In the genomic region with DNA sequence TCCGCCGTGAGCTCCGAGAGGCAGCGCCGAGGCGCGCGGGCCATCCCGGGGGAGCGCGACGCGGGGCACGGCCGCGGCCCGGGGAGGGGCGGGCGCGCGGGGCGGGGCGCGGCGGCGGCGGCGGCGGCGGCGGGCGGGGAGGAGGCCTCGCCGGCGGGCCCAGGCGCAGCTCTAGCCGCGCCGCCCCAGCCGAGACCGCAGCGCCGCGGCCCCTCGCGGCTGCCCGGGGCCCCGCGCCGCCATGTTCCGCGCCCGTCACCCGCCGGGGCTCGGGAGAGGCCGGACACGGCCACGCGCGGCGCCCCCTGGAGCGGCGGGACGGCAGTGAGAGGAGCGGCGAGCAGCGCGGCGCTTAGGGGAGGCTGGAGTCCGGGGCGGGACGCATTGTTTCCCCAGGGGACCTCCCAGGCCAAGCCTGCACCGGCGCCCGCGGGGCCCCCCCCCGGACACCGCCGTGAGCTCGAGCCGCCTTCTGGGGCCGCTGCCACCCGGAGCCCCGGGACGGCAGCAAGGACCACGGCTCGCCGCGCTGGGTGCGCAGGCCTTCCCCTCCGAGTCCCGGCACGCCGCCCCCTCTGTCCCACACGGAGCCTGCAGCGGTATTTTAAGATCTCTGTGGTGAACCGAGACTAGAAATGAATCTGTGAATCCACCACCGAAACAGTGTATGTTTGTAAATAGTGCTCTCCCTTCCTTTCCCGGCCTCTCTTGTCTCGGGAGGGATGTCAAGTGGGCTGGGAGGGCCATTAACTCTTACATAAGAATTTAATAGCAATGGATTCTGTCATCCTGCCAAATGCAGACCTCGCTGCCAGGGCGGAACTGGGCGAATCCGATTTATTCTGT, we compare ENCODE assay signal across 8 cellular contexts. TPM values are rescaled to one million over a fixed set of nuclear protein-coding genes. Genes with fewer than 3 reads are reported as not detected.
A peak's percentile ranks its signal among the peaks of the same experiment; 100 is the strongest.
DNase-seq lines count a peak whose midpoint lies in the region; ATAC-seq, FAIRE-seq and TF ChIP-seq lines count a peak whose summit lies in the region.

A gene (minus strand): TSS at position 60 of the 846 bp plus-strand sequence. CDS start 172 bp downstream, outside the sequence.

- H3K79me1 ChIP-seq in mesenchymal stem cell (replicated peaks; ENCODE audit: low read length, poor library complexity, severe bottlenecking), result peaks cover 6% of the 10 kb centered on the region

- TF ChIP-seq POLR2A in endothelial cell of umbilical vein (IDR thresholded peaks at IDR 0.05; ENCODE audit: low read depth, low read length), result peak; percentile 53

- peaks cover 40% of the 10 kb centered on the region for H3K79me2 ChIP-seq in endothelial cell of umbilical vein (ENCODE audit: control insufficient read depth, insufficient read depth, low read length)

- no peaks in the 10 kb centered on the region for H3K9me3 ChIP-seq in endothelial cell of umbilical vein (replicated peaks; ENCODE audit: control insufficient read depth, insufficient read depth, low read length)
- H3K9me3 ChIP-seq in mesenchymal stem cell (ENCODE audit: control insufficient read depth, low read length), result no peaks in the 10 kb centered on the region

- dilution Hi-C loops in endothelial cell of umbilical vein (cut with MboI; ENCODE audit: extremely low pct_ligation_motif_present, low sequenced_read_pairs), result no loop called here

- no peak within 1 kb of the TSS for H2AK5ac ChIP-seq in mesenchymal stem cell (ENCODE audit: low read length, severe bottlenecking)

- H3K27ac ChIP-seq in endothelial cell of umbilical vein (ENCODE audit: insufficient read depth, low read depth, low read length) (peak within 1 kb of the TSS; percentile 68), mesenchymal stem cell (ENCODE audit: low read length, poor library complexity, severe bottlenecking) (peak within 1 kb of the TSS; percentile 79)

- H2BK15ac ChIP-seq in mesenchymal stem cell (ENCODE audit: low read depth, poor library complexity, severe bottlenecking), result peak within 1 kb of the TSS; percentile 98

- BruUV-seq in endothelial cell of umbilical vein (replicated peaks; lab: Mats Ljungman, UMichigan), result TSS peak; percentile 51

- no peaks in the 10 kb centered on the region for H3K9me1 ChIP-seq in endothelial cell of umbilical vein (replicated peaks; ENCODE audit: control insufficient read depth, extremely low read depth, insufficient read depth, low read length)

- H3K4me3 Mint-ChIP-seq in stimulated activated naive B cell treated with anti-CD40 and anti-IgM and Interleukin-4, amounts not matched to agents 10 μg/mL and 1 μg/mL and 100 μg/mL, for 72 hours, result peak within 1 kb of the TSS; percentile 88 to 89

- H3K27me3 Mint-ChIP-seq in stimulated activated naive B cell treated with anti-CD40 and anti-IgM and Interleukin-4, amounts not matched to agents 10 μg/mL and 1 μg/mL and 100 μg/mL, for 72 hours, result peaks cover 10 to 17% of the 10 kb centered on the region in 2 donors

- H3K4me3 ChIP-seq in endothelial cell of umbilical vein (replicated peaks in 1 of 3; ENCODE audit: insufficient read depth in 1 of 3, low read depth in 1 of 3, low read length in 3 of 3) (peak within 1 kb of the TSS; percentile 49 to 93 (median 84)), mesenchymal stem cell (ENCODE audit: insufficient read depth in 1 of 2, low read depth in 1 of 2, low read length in 2 of 2) (peak within 1 kb of the TSS; percentile 77 to 91)

- H2BK120ac ChIP-seq in mesenchymal stem cell (ENCODE audit: low read depth, low read length), result peak within 1 kb of the TSS; percentile 93

- H4K8ac ChIP-seq in mesenchymal stem cell (ENCODE audit: low read length), result peak within 1 kb of the TSS; percentile 92

- FAIRE-seq in endothelial cell of umbilical vein (lab: Jason Lieb, UNC), result peak; percentile 68

- H3K36me3 Mint-ChIP-seq in stimulated activated naive B cell treated with anti-CD40 and anti-IgM and Interleukin-4, amounts not matched to agents 10 μg/mL and 1 μg/mL and 100 μg/mL, for 72 hours, result peaks cover 0 to 3% of the 10 kb centered on the region in 2 donors

- H3K27me3 ChIP-seq in endothelial cell of umbilical vein (ENCODE audit: control insufficient read depth in 2 of 2, insufficient read depth in 2 of 2, low read length in 2 of 2) (no peaks in the 10 kb centered on the region), mesenchymal stem cell (ENCODE audit: control insufficient read depth in 1 of 2, insufficient read depth in 1 of 2, low read length in 2 of 2) (no peaks in the 10 kb centered on the region)

- peak within 1 kb of the TSS; percentile 75 for H2AFZ ChIP-seq in endothelial cell of umbilical vein (ENCODE audit: low read depth, low read length)
- H2AFZ ChIP-seq in mesenchymal stem cell (ENCODE audit: low read depth, low read length), result peak within 1 kb of the TSS; percentile 51

- peak within 1 kb of the TSS; percentile 95 for H4K91ac ChIP-seq in mesenchymal stem cell (ENCODE audit: low read length)

- H3K23ac ChIP-seq in mesenchymal stem cell (ENCODE audit: low read length in 2 of 2), result peak within 1 kb of the TSS in 1 of 2 experiments; percentile 66

- peak within 1 kb of the TSS; percentile 14 for H3K27ac Mint-ChIP-seq in stimulated activated naive B cell treated with anti-CD40 and anti-IgM and Interleukin-4, amounts not matched to agents 10 μg/mL and 1 μg/mL and 100 μg/mL, for 72 hours

- H3K9ac ChIP-seq in endothelial cell of umbilical vein (replicated peaks; ENCODE audit: extremely low read depth, insufficient read depth, low read length), result peak within 1 kb of the TSS; percentile 91
- peak within 1 kb of the TSS; percentile 97 for H3K9ac ChIP-seq in mesenchymal stem cell (ENCODE audit: low read length)

- peak within 1 kb of the TSS; percentile 98 for H3K4me2 ChIP-seq in endothelial cell of umbilical vein (ENCODE audit: insufficient read depth, low read length)
- peak within 1 kb of the TSS; percentile 72 for H3K4me2 ChIP-seq in mesenchymal stem cell (ENCODE audit: low read length, poor library complexity, severe bottlenecking)

- H3K36me3 ChIP-seq in endothelial cell of umbilical vein (ENCODE audit: control insufficient read depth in 2 of 2, extremely low read depth in 1 of 2, insufficient read depth in 2 of 2, low read length in 2 of 2) (peaks cover 0 to 3% of the 10 kb centered on the region in 2 experiments), mesenchymal stem cell (ENCODE audit: control insufficient read depth in 1 of 2, insufficient read depth in 2 of 2, low read depth in 1 of 2, low read length in 2 of 2) (peaks cover 0 to 8% of the 10 kb centered on the region in 2 experiments)

- peak within 1 kb of the TSS; percentile 79 to 93 for H3K14ac ChIP-seq in mesenchymal stem cell (ENCODE audit: low read length in 2 of 2)

- peaks cover 4% of the 10 kb centered on the region for H4K20me1 ChIP-seq in endothelial cell of umbilical vein (replicated peaks; ENCODE audit: control insufficient read depth, extremely low read depth, insufficient read depth, low read length)

- CTCF ChIA-PET in endothelial cell of umbilical vein (lab: Charles Lee), result interaction anchor here (0.5 to 1.6 kb wide), 14 partner anchors 16 to 183 kb away, joined by 3 to 8 read pairs (median 4); a partner anchor contains a TSS

- peaks cover 20% of the 10 kb centered on the region for H3K4me1 ChIP-seq in endothelial cell of umbilical vein (ENCODE audit: control insufficient read depth, extremely low read depth, insufficient read depth, low read length)
- peaks cover 6% of the 10 kb centered on the region for H3K4me1 ChIP-seq in mesenchymal stem cell (ENCODE audit: control insufficient read depth, insufficient read depth, low read depth, low read length)

- H3K4ac ChIP-seq in mesenchymal stem cell (ENCODE audit: low read depth in 1 of 2, low read length in 2 of 2), result peak within 1 kb of the TSS; percentile 80 to 92

- ATAC-seq in GM18907 (IDR thresholded peaks at IDR 0.05; ENCODE audit: unreplicated experiment) (peak; percentile 84), HG03097 (IDR thresholded peaks at IDR 0.05; ENCODE audit: low FRiP score, unreplicated experiment) (peak; percentile 77)
- ATAC-seq in stimulated activated naive B cell treated with anti-CD40 and anti-IgM and Interleukin-4, amounts not matched to agents 10 μg/mL and 1 μg/mL and 100 μg/mL, for 72 hours (replicated peaks), result peak; percentile 82 to 85

- H3K4me1 Mint-ChIP-seq in stimulated activated naive B cell treated with anti-CD40 and anti-IgM and Interleukin-4, amounts not matched to agents 10 μg/mL and 1 μg/mL and 100 μg/mL, for 72 hours, result peaks cover 18 to 30% of the 10 kb centered on the region in 2 donors

- DNase-seq in Ammon's horn (ENCODE audit: low spot score) (peak; percentile 81), NCI-H2171 (lab: John Stamatoyannopoulos, UW) (peak; percentile 70), endothelial cell of umbilical vein (ENCODE audit: low read depth, low spot score) (peak; percentile 83), mesenchymal stem cell (peak; percentile 80)
- peak; percentile 39 to 56 for DNase-seq in activated CD4-positive, alpha-beta T cell treated with anti-CD3 and anti-CD28 coated beads, Interleukin-2, amount 50 U/mL, for 48 hours
- peak; percentile 66 for DNase-seq in stimulated activated naive B cell treated with anti-CD40 and anti-IgM and Interleukin-4, amounts not matched to agents 10 μg/mL and 1 μg/mL and 100 μg/mL, for 72 hours

- peak within 1 kb of the TSS; percentile 57 to 91 for H2BK12ac ChIP-seq in mesenchymal stem cell (ENCODE audit: low read length in 2 of 2)

- TF ChIP-seq CTCF in endothelial cell of umbilical vein (IDR thresholded peaks at IDR 0.05; ENCODE audit: extremely low read depth in 1 of 2, insufficient read depth in 1 of 2, low read depth in 1 of 2, low read length in 2 of 2), result peak in 1 of 2 donors; percentile 23

- H3K9me3 Mint-ChIP-seq in stimulated activated naive B cell treated with anti-CD40 and anti-IgM and Interleukin-4, amounts not matched to agents 10 μg/mL and 1 μg/mL and 100 μg/mL, for 72 hours, result no peaks in the 10 kb centered on the region

- peak within 1 kb of the TSS; percentile 79 to 92 for H3K18ac ChIP-seq in mesenchymal stem cell (ENCODE audit: low read depth in 1 of 2, low read length in 2 of 2)

- POLR2A ChIA-PET in endothelial cell of umbilical vein (lab: Charles Lee), result interaction anchor here (0.9 kb wide), 1 partner anchor 59 kb away, joined by 5 read pairs; no protein-coding TSS in a partner anchor

- under 1% methylated on average over 40 of the region's 105 CpGs for WGBS in mesenchymal stem cell

- peak within 1 kb of the TSS; percentile 94 for H2BK5ac ChIP-seq in mesenchymal stem cell (ENCODE audit: low read depth, low read length, poor library complexity, severe bottlenecking)

- intact Hi-C loops in endothelial cell of umbilical vein (cut with micrococcal nuclease), result loop anchor here (1.0 to 5.0 kb wide), 7 partner anchors 15 to 281 kb away; a partner anchor contains a TSS

RNA-seq across cellular contexts. Expression of the gene that starts here (rescaled TPM):
- total RNA-seq in endothelial cell of umbilical vein, result 55.5 and 65.8 TPM in 2 replicates
- polyA plus RNA-seq in endothelial cell of umbilical vein, result 24.8 and 24.9 TPM in 2 replicates
- 30.6 and 31.9 TPM in 2 replicates for polyA plus RNA-seq in endothelial cell of umbilical vein (2011; cell fraction: cytosol; rRNA removed)
- 52.8 and 55.7 TPM in 2 replicates for polyA plus RNA-seq in endothelial cell of umbilical vein (2011; cell fraction: nucleus; rRNA removed)
- 34.0 and 43.0 TPM in 2 replicates for polyA plus RNA-seq in endothelial cell of umbilical vein (2012)
- 62.0 and 74.4 TPM in 2 replicates for polyA minus RNA-seq in endothelial cell of umbilical vein
- polyA minus RNA-seq in endothelial cell of umbilical vein (2011; cell fraction: cytosol; rRNA and poly(A)+ RNA removed), result 36.4 TPM
- polyA minus RNA-seq in endothelial cell of umbilical vein (2011; cell fraction: nucleus; rRNA and poly(A)+ RNA removed), result 80.4 and 153 TPM in 2 replicates
- 34.7 TPM for polyA plus RNA-seq in mesenchymal stem cell (2013, experiment 1 of 2)
- 33.3 TPM for polyA plus RNA-seq in mesenchymal stem cell (2013, experiment 2 of 2)

Comparison
In these comparisons a context has a peak if more than half of its experiments do, and no peak if none do; other contexts are left out.
1. Peak in every context shown above with its lines: DNase-seq, ATAC-seq, H3K4me3 ChIP-seq and H3K27ac ChIP-seq.